In genomic region chr2:72146357-72147302, GRCh38 we compare ENCODE assay signal across 9 cellular contexts. TPM values are rescaled to one million over a fixed set of nuclear protein-coding genes. Genes with fewer than 3 reads are reported as not detected.
DNase-seq lines count a peak whose midpoint lies in the region; ATAC-seq lines count a peak whose summit lies in the region.
"Had no signal": no experiment of that assay in that cellular context is flagged by ENCODE, and none has a peak within 500 bp of the region (broad histone marks: within the 10 kb centered on the region; RNA-seq: fewer than 3 reads in every experiment).

No MANE protein-coding gene starts in this region.

- H3K36me3 ChIP-seq in mucosa of stomach (ENCODE audit: control insufficient read depth, insufficient read depth, low read length): no peaks in the 10 kb centered on the region

- peaks cover 51% of the 10 kb centered on the region for H3K4me1 Mint-ChIP-seq in stimulated activated naive CD8-positive, alpha-beta T cell treated with anti-CD3 and anti-CD28 coated beads, Interleukin-15, Interleukin-2, amounts not matched to agents 100 ng/mL and 50 ng/mL, for 24 hours (ENCODE audit: low read depth)

- H3K4me3 Mint-ChIP-seq in stimulated activated naive CD8-positive, alpha-beta T cell treated with anti-CD3 and anti-CD28 coated beads, Interleukin-15, Interleukin-2, amounts not matched to agents 100 ng/mL and 50 ng/mL, for 24 hours: peak overlapping the region; percentile 22

- peak overlapping the region; percentile 1 for H3K27ac Mint-ChIP-seq in stimulated activated naive CD8-positive, alpha-beta T cell treated with anti-CD3 and anti-CD28 coated beads, Interleukin-15, Interleukin-2, amounts not matched to agents 100 ng/mL and 50 ng/mL, for 24 hours

- H3K4me1 ChIP-seq in mucosa of stomach (ENCODE audit: control insufficient read depth, insufficient read depth, low read length): peaks cover 54% of the 10 kb centered on the region

- no peaks in the 10 kb centered on the region for H3K9me3 Mint-ChIP-seq in stimulated activated naive CD8-positive, alpha-beta T cell treated with anti-CD3 and anti-CD28 coated beads, Interleukin-15, Interleukin-2, amounts not matched to agents 100 ng/mL and 50 ng/mL, for 24 hours

- H3K36me3 Mint-ChIP-seq in stimulated activated naive CD8-positive, alpha-beta T cell treated with anti-CD3 and anti-CD28 coated beads, Interleukin-15, Interleukin-2, amounts not matched to agents 100 ng/mL and 50 ng/mL, for 24 hours (ENCODE audit: low read depth): peaks cover 3% of the 10 kb centered on the region

- H3K27me3 Mint-ChIP-seq in stimulated activated naive CD8-positive, alpha-beta T cell treated with anti-CD3 and anti-CD28 coated beads, Interleukin-15, Interleukin-2, amounts not matched to agents 100 ng/mL and 50 ng/mL, for 24 hours: peaks cover 77% of the 10 kb centered on the region

- no peak overlapping the region for H3K9ac ChIP-seq in mucosa of stomach (ENCODE audit: low read length)

- peaks cover 82% of the 10 kb centered on the region for H3K27me3 ChIP-seq in mucosa of stomach (ENCODE audit: control insufficient read depth, insufficient read depth, low read length)

- no peak for DNase-seq in stimulated activated naive CD8-positive, alpha-beta T cell treated with anti-CD3 and anti-CD28 coated beads, Interleukin-15, Interleukin-2, amounts not matched to agents 100 U/mL and 50 U/mL, for 24 hours
- peak; percentile 40 for DNase-seq in cerebellum (ENCODE audit: low spot score)
- no peak for DNase-seq in NCI-H2196 (lab: John Stamatoyannopoulos, UW; ENCODE audit: unreplicated experiment)
- no peak for DNase-seq in GM19238 (ENCODE audit: insufficient read length, low spot score)
- no peak for DNase-seq in NCI-H446 treated with DMSO at 0.1 percent for 48 hours (lab: John Stamatoyannopoulos, UW)
- DNase-seq in NCI-H187 (lab: John Stamatoyannopoulos, UW): no peak
- DNase-seq: GF-D8 had no signal

- ATAC-seq in stimulated activated naive CD8-positive, alpha-beta T cell treated with anti-CD3 and anti-CD28 coated beads, Interleukin-15, Interleukin-2, amounts not matched to agents 100 U/mL and 50 U/mL, for 24 hours: no peak

- no peaks in the 10 kb centered on the region for H3K9me3 ChIP-seq in mucosa of stomach (ENCODE audit: control insufficient read depth, low read length)

- peak overlapping the region; percentile 19 for H3K4me3 ChIP-seq in mucosa of stomach (ENCODE audit: low read length)

RNA-seq across cellular contexts. Expression of gene CYP26B1, which starts 1.0 kb away (rescaled TPM):
- 47.5 TPM for total RNA-seq in cerebellum
